1 cellular context compared by ENCODE assay signal in genomic region chr14:22973217-22974032, GRCh38.
TF ChIP-seq lines count a peak whose summit lies in the region.

No MANE protein-coding gene starts in this region.

TF ChIP-seq in GM12878, 131 proteins besides CTCF, POLR2A, EP300 and RAD21:
- TF ChIP-seq NRF1 (conservative IDR thresholded peaks at IDR 0.05; ENCODE audit: low read depth, low read length): no peak
- peak; percentile 62; the same call in 1 of the 2 replicates for TF ChIP-seq SMC3 (IDR thresholded peaks at IDR 0.05; ENCODE audit: borderline replicate concordance, low read length)
- TF ChIP-seq IKZF2 (IDR thresholded peaks at IDR 0.05): peak in 1 of 2 experiments; percentile 27; a peak in 1 of 4 replicates
- no peak for TF ChIP-seq ESRRA (IDR thresholded peaks at IDR 0.05; ENCODE audit: low read length)
- no peak for TF ChIP-seq E2F4 (IDR thresholded peaks at IDR 0.05; ENCODE audit: low read depth, low read length)
